17 cellular contexts compared by ENCODE assay signal in the genomic region with DNA sequence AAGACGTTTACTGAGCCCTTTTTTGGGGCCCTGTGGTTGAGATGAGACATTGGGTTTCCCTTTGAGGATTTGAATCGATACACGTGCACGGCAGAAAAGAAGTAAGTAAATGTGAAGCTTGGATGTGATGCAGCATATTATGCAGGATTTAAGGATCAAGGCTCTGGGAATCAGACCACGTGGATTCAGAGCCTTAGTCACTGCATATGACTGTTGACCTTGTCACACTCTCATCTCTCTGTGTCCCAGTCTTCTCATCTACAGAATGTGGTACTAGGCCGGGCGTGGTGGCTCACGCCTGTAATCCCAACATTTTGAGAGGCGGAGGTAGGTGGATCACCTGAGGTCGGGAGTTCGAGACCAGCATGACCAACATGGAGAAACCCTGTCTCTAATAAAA. TPM values are rescaled to one million over a fixed set of nuclear protein-coding genes. Genes with fewer than 3 reads are reported as not detected.
DNase-seq lines count a peak whose midpoint lies in the region; ATAC-seq and TF ChIP-seq lines count a peak whose summit lies in the region.
"Had no signal": no experiment of that assay in that cellular context is flagged by ENCODE, and none has a peak within 500 bp of the region (broad histone marks: within the 10 kb centered on the region; RNA-seq: fewer than 3 reads in every experiment).

No MANE protein-coding gene starts in this region.

- intact Hi-C loops in CD8-positive, alpha-beta T cell (cut with DNase I, micrococcal nuclease), result loop anchor here (5.0 kb wide), 2 partner anchors 144 to 584 kb away; a partner anchor contains a TSS

- POLR2A ChIA-PET in CD8-positive, alpha-beta T cell (lab: Charles Lee), result no interaction called here
- POLR2A ChIA-PET in naive thymus-derived CD8-positive, alpha-beta T cell (lab: Charles Lee), result no interaction called here

- no peak for ATAC-seq in CD8-positive, alpha-beta T cell
- ATAC-seq in activated T-helper 17 cell treated with anti-CD3 and anti-CD28 coated beads, Interleukin-2, amount 50 U/mL, for 72 hours (replicated peaks), result peak; percentile 28
- no peak for ATAC-seq in naive thymus-derived CD8-positive, alpha-beta T cell
- no peak for ATAC-seq in GM18861 (IDR thresholded peaks at IDR 0.05; ENCODE audit: unreplicated experiment)
- ATAC-seq: foreskin keratinocyte had no signal

- no peaks in the 10 kb centered on the region for H3K27me3 Mint-ChIP-seq in CD8-positive, alpha-beta T cell (ENCODE audit: low read depth)
- no peaks in the 10 kb centered on the region for H3K27me3 Mint-ChIP-seq in activated T-helper 17 cell treated with anti-CD3 and anti-CD28 coated beads, Interleukin-2, amount 50 U/mL, for 72 hours
- H3K27me3 Mint-ChIP-seq in naive thymus-derived CD8-positive, alpha-beta T cell, result no peaks in the 10 kb centered on the region

- no peak for TF ChIP-seq CTCF in CD8-positive, alpha-beta T cell (IDR thresholded peaks at IDR 0.05)

- peaks cover 32% of the 10 kb centered on the region for H3K4me1 Mint-ChIP-seq in CD8-positive, alpha-beta T cell (ENCODE audit: low read depth)
- peaks cover 11% of the 10 kb centered on the region for H3K4me1 Mint-ChIP-seq in activated T-helper 17 cell treated with anti-CD3 and anti-CD28 coated beads, Interleukin-2, amount 50 U/mL, for 72 hours
- H3K4me1 Mint-ChIP-seq in naive thymus-derived CD8-positive, alpha-beta T cell, result peaks cover 11 to 31% (median 26%) of the 10 kb centered on the region in 4 donors

- H3K36me3 Mint-ChIP-seq in CD8-positive, alpha-beta T cell, result peaks cover 4% of the 10 kb centered on the region
- no peaks in the 10 kb centered on the region for H3K36me3 Mint-ChIP-seq in activated T-helper 17 cell treated with anti-CD3 and anti-CD28 coated beads, Interleukin-2, amount 50 U/mL, for 72 hours (ENCODE audit: low read depth)
- H3K36me3 Mint-ChIP-seq in naive thymus-derived CD8-positive, alpha-beta T cell, result no peaks in the 10 kb centered on the region

- peaks cover 8% of the 10 kb centered on the region for H3K4me1 ChIP-seq in CD8-positive, alpha-beta T cell (ENCODE audit: insufficient read depth, low read length)
- H3K4me1 ChIP-seq: breast epithelium, foreskin keratinocyte had no signal

- no peak for DNase-seq in CD8-positive, alpha-beta T cell
- peak; percentile 11 for DNase-seq in Daoy (ENCODE audit: low read depth)
- DNase-seq in naive thymus-derived CD8-positive, alpha-beta T cell, result no peak
- DNase-seq in activated CD4-positive, CD25-positive, alpha-beta regulatory T cell treated with anti-CD3 and anti-CD28 coated beads, Interleukin-2, amount 50 U/mL, for 72 hours, result no peak
- no peak for DNase-seq in NCI-H2196 treated with DMSO at 0.1 percent for 48 hours (lab: John Stamatoyannopoulos, UW; ENCODE audit: unreplicated experiment)
- DNase-seq: DMS79 treated with DMSO at 0.1 percent for 48 hours, foreskin keratinocyte, H9, KBM-7, NCI-H1105, NCI-H446, posterior cingulate gyrus, tibial artery had no signal

- H3K4me3 Mint-ChIP-seq in CD8-positive, alpha-beta T cell, result peak overlapping the region; percentile 82
- H3K4me3 Mint-ChIP-seq in activated T-helper 17 cell treated with anti-CD3 and anti-CD28 coated beads, Interleukin-2, amount 50 U/mL, for 72 hours, result peak overlapping the region; percentile 85
- peak overlapping the region; percentile 18 to 93 (median 81) for H3K4me3 Mint-ChIP-seq in naive thymus-derived CD8-positive, alpha-beta T cell

- CTCF ChIA-PET in CD8-positive, alpha-beta T cell (lab: Charles Lee), result interaction anchor here (0.6 to 0.9 kb wide), 2 partner anchors 22 to 73 kb away, joined by 4 read pairs; no protein-coding TSS in a partner anchor

- H3K4me3 ChIP-seq in CD8-positive, alpha-beta T cell (ENCODE audit: low read depth, low read length), result no peak overlapping the region

- H3K9me3 Mint-ChIP-seq in CD8-positive, alpha-beta T cell, result no peaks in the 10 kb centered on the region
- no peaks in the 10 kb centered on the region for H3K9me3 Mint-ChIP-seq in activated T-helper 17 cell treated with anti-CD3 and anti-CD28 coated beads, Interleukin-2, amount 50 U/mL, for 72 hours
- no peaks in the 10 kb centered on the region for H3K9me3 Mint-ChIP-seq in naive thymus-derived CD8-positive, alpha-beta T cell
- H3K9me3 Mint-ChIP-seq: H9 had no signal

- H3K27ac Mint-ChIP-seq in CD8-positive, alpha-beta T cell, result no peak overlapping the region
- no peak overlapping the region for H3K27ac Mint-ChIP-seq in activated T-helper 17 cell treated with anti-CD3 and anti-CD28 coated beads, Interleukin-2, amount 50 U/mL, for 72 hours
- peak overlapping the region in 5 of 10 donors; percentile 17 to 77 (median 51) for H3K27ac Mint-ChIP-seq in naive thymus-derived CD8-positive, alpha-beta T cell
- H3K27ac Mint-ChIP-seq: H9 had no signal

- no peaks in the 10 kb centered on the region for H3K27me3 ChIP-seq in CD8-positive, alpha-beta T cell (ENCODE audit: insufficient read depth, low read length)
- H3K27me3 ChIP-seq: BLaER1 treated with 17β-estradiol and CSF1 and Interleukin-3, amounts not matched to agents 10 nM and 100 nM; breast epithelium; tibial artery had no signal

- no peak overlapping the region for H3K27ac ChIP-seq in CD8-positive, alpha-beta T cell (ENCODE audit: low read depth, low read length)
- H3K27ac ChIP-seq: breast epithelium, foreskin keratinocyte had no signal

- no peaks in the 10 kb centered on the region for H3K36me3 ChIP-seq in CD8-positive, alpha-beta T cell (ENCODE audit: insufficient read depth, low read length)
- H3K36me3 ChIP-seq: breast epithelium, tibial artery had no signal

- no peaks in the 10 kb centered on the region for H3K9me3 ChIP-seq in CD8-positive, alpha-beta T cell (ENCODE audit: low read length)
- H3K9me3 ChIP-seq: BLaER1 treated with 17β-estradiol and CSF1 and Interleukin-3, amounts not matched to agents 10 nM and 100 nM; breast epithelium; tibial artery had no signal

RNA-seq across cellular contexts. Expression of a gene that starts 1.1 kb away (rescaled TPM):
- 1 to 10 TPM; 6.0 to 7.6 TPM for total RNA-seq in CD8-positive, alpha-beta T cell
- total RNA-seq in Daoy (2014; rRNA removed; shearing (Covaris generic)), result 9.4 and 13.6 TPM in 2 replicates
- total RNA-seq in activated T-helper 17 cell treated with anti-CD3 and anti-CD28 coated beads, Interleukin-2, amount 50 U/mL, for 72 hours, result 1 to 10 TPM; 3.3 to 9.9 TPM
- total RNA-seq in naive thymus-derived CD8-positive, alpha-beta T cell, result 1 to 10 TPM; 6.4 to 7.5 TPM
- polyA plus RNA-seq in naive thymus-derived CD8-positive, alpha-beta T cell, result 1 to 10 TPM; 5.0 to 8.2 (median 5.0) TPM

RNA-seq across cellular contexts. Expression of a gene that starts 51.7 kb away (rescaled TPM):
- not detected for total RNA-seq in CD8-positive, alpha-beta T cell
- total RNA-seq in Daoy (2014; rRNA removed; shearing (Covaris generic)), result not detected in 2 replicates
- total RNA-seq in activated T-helper 17 cell treated with anti-CD3 and anti-CD28 coated beads, Interleukin-2, amount 50 U/mL, for 72 hours, result not detected
- total RNA-seq in naive thymus-derived CD8-positive, alpha-beta T cell, result not detected
- not detected for polyA plus RNA-seq in naive thymus-derived CD8-positive, alpha-beta T cell
- total RNA-seq: breast epithelium, foreskin keratinocyte, H9 had no signal
- polyA plus RNA-seq: foreskin keratinocyte had no signal
